In genomic region chr17:9644910-9645751, GRCh38 we compare ENCODE assay signal across 7 cellular contexts. TPM values are rescaled to one million over a fixed set of nuclear protein-coding genes. Genes with fewer than 3 reads are reported as not detected.
DNase-seq lines count a peak whose midpoint lies in the region; ATAC-seq and TF ChIP-seq lines count a peak whose summit lies in the region.

A gene with protein sequence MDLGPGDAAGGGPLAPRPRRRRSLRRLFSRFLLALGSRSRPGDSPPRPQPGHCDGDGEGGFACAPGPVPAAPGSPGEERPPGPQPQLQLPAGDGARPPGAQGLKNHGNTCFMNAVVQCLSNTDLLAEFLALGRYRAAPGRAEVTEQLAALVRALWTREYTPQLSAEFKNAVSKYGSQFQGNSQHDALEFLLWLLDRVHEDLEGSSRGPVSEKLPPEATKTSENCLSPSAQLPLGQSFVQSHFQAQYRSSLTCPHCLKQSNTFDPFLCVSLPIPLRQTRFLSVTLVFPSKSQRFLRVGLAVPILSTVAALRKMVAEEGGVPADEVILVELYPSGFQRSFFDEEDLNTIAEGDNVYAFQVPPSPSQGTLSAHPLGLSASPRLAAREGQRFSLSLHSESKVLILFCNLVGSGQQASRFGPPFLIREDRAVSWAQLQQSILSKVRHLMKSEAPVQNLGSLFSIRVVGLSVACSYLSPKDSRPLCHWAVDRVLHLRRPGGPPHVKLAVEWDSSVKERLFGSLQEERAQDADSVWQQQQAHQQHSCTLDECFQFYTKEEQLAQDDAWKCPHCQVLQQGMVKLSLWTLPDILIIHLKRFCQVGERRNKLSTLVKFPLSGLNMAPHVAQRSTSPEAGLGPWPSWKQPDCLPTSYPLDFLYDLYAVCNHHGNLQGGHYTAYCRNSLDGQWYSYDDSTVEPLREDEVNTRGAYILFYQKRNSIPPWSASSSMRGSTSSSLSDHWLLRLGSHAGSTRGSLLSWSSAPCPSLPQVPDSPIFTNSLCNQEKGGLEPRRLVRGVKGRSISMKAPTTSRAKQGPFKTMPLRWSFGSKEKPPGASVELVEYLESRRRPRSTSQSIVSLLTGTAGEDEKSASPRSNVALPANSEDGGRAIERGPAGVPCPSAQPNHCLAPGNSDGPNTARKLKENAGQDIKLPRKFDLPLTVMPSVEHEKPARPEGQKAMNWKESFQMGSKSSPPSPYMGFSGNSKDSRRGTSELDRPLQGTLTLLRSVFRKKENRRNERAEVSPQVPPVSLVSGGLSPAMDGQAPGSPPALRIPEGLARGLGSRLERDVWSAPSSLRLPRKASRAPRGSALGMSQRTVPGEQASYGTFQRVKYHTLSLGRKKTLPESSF (plus strand): TSS chr17:9645517. CDS start chr17:9645633, 116 bp downstream.

- H3K4me1 ChIP-seq in esophagus (ENCODE audit: control insufficient read depth in 2 of 2, insufficient read depth in 2 of 2, low read length in 1 of 2), result no peaks in the 10 kb centered on the region

- H3K9me3 Mint-ChIP-seq in IgD-negative memory B cell, result peaks cover 0 to 6% (median 0%) of the 10 kb centered on the region in 3 donors
- peaks cover 5% of the 10 kb centered on the region for H3K9me3 Mint-ChIP-seq in WTC11
- H3K9me3 Mint-ChIP-seq in nephron, result no peaks in the 10 kb centered on the region

- WGBS in esophagus, 2 donors, result 1% methylated on average over 36 to 72 of the region's 72 CpGs

- peak within 1 kb of the TSS in 3 of 4 donors; percentile 76 to 93 (median 90) for H3K4me3 Mint-ChIP-seq in IgD-negative memory B cell
- H3K4me3 Mint-ChIP-seq in WTC11, result peak within 1 kb of the TSS; percentile 93
- H3K4me3 Mint-ChIP-seq in nephron, result peak within 1 kb of the TSS; percentile 89 to 95 (median 92)

- peak within 1 kb of the TSS; percentile 97 to 98 for H3K27ac ChIP-seq in esophagus (ENCODE audit: low read depth in 2 of 2, low read length in 1 of 2)

- H3K4me1 Mint-ChIP-seq in IgD-negative memory B cell (peaks cover 0 to 16% (median 4%) of the 10 kb centered on the region in 3 donors), WTC11 (peaks cover 41% of the 10 kb centered on the region), nephron (peaks cover 19% of the 10 kb centered on the region)

- no peaks in the 10 kb centered on the region for H3K36me3 ChIP-seq in esophagus (ENCODE audit: control insufficient read depth in 2 of 2, insufficient read depth in 2 of 2, low read length in 1 of 2)

- peak; percentile 74 for ATAC-seq in WTC11
- no peak for ATAC-seq in HG03442 (IDR thresholded peaks at IDR 0.05; ENCODE audit: unreplicated experiment)
- no peak for ATAC-seq in HG03520 (IDR thresholded peaks at IDR 0.05; ENCODE audit: unreplicated experiment)

- DNase-seq in GF-D8 (lab: John Stamatoyannopoulos, UW), result peak; percentile 10
- DNase-seq in WTC11 (ENCODE audit: low spot score), result peak; percentile 74

- H3K27me3 Mint-ChIP-seq in IgD-negative memory B cell (peaks cover 45% of the 10 kb centered on the region), WTC11 (ENCODE audit: low read depth) (peaks cover 12% of the 10 kb centered on the region), nephron (ENCODE audit: low read depth) (peaks cover 60% of the 10 kb centered on the region)

- H3K27me3 ChIP-seq in esophagus (ENCODE audit: control insufficient read depth in 1 of 2, insufficient read depth in 2 of 2, low read length in 2 of 2), result no peaks in the 10 kb centered on the region

- POLR2A ChIA-PET in WTC11 (lab: Charles Lee), result interaction anchor here (0.7 to 1.1 kb wide), 3 partner anchors 14 to 68 kb away, joined by 3 to 5 read pairs (median 4); no protein-coding TSS in a partner anchor

- TF ChIP-seq CTCF in WTC11 (IDR thresholded peaks at IDR 0.05) (no peak), nephron (IDR thresholded peaks at IDR 0.05; ENCODE audit: unreplicated experiment in 3 of 3) (no peak)

- H3K4me3 ChIP-seq in esophagus (ENCODE audit: low read depth in 1 of 2, low read length in 2 of 2), result peak within 1 kb of the TSS; percentile 51 to 65

- CTCF ChIA-PET in WTC11 (lab: Charles Lee), result interaction anchor here (1.1 to 2.5 kb wide), 4 partner anchors 30 to 100 kb away, joined by 4 to 21 read pairs (median 6); partner anchors contain the start of genes CFAP52 and STX8

- H3K9me3 ChIP-seq in esophagus (ENCODE audit: control insufficient read depth in 2 of 2, insufficient read depth in 1 of 2, low read depth in 1 of 2, low read length in 1 of 2), result no peaks in the 10 kb centered on the region

- H3K36me3 Mint-ChIP-seq in IgD-negative memory B cell, result peaks cover 2% of the 10 kb centered on the region
- H3K36me3 Mint-ChIP-seq in WTC11, result no peaks in the 10 kb centered on the region
- no peaks in the 10 kb centered on the region for H3K36me3 Mint-ChIP-seq in nephron (ENCODE audit: low read depth)

- peak within 1 kb of the TSS in 1 of 3 donors; percentile 80 for H3K27ac Mint-ChIP-seq in IgD-negative memory B cell
- H3K27ac Mint-ChIP-seq in WTC11, result peak within 1 kb of the TSS; percentile 99
- peak within 1 kb of the TSS; percentile 80 to 98 (median 84) for H3K27ac Mint-ChIP-seq in nephron

TF ChIP-seq in WTC11, 78 proteins besides CTCF, POLR2A, EP300 and RAD21 (continues in another document):
- TF ChIP-seq, protein P1, sequence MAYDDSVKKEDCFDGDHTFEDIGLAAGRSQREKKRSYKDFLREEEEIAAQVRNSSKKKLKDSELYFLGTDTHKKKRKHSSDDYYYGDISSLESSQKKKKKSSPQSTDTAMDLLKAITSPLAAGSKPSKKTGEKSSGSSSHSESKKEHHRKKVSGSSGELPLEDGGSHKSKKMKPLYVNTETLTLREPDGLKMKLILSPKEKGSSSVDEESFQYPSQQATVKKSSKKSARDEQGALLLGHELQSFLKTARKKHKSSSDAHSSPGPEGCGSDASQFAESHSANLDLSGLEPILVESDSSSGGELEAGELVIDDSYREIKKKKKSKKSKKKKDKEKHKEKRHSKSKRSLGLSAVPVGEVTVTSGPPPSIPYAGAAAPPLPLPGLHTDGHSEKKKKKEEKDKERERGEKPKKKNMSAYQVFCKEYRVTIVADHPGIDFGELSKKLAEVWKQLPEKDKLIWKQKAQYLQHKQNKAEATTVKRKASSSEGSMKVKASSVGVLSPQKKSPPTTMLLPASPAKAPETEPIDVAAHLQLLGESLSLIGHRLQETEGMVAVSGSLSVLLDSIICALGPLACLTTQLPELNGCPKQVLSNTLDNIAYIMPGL (CRISPR knock-in tag; IDR thresholded peaks at IDR 0.05), result peak; percentile 61
- TF ChIP-seq E2F5 (CRISPR knock-in tag; IDR thresholded peaks at IDR 0.05) (peak; percentile 80), PREB (CRISPR knock-in tag; IDR thresholded peaks at IDR 0.05; ENCODE audit: borderline replicate concordance) (no peak), ZBTB21 (CRISPR knock-in tag; IDR thresholded peaks at IDR 0.05; ENCODE audit: borderline replicate concordance) (0 out of 2 replicates have a peak, but pooled peaks have one; percentile 57), ZBTB43 (CRISPR knock-in tag; IDR thresholded peaks at IDR 0.05) (no peak), KAT7 (CRISPR knock-in tag; IDR thresholded peaks at IDR 0.05; ENCODE audit: borderline replicate concordance) (0 out of 2 replicates have a peak, but pooled peaks have one; percentile 16), TEAD1 (CRISPR knock-in tag; IDR thresholded peaks at IDR 0.05) (no peak)
- TF ChIP-seq, protein P2, sequence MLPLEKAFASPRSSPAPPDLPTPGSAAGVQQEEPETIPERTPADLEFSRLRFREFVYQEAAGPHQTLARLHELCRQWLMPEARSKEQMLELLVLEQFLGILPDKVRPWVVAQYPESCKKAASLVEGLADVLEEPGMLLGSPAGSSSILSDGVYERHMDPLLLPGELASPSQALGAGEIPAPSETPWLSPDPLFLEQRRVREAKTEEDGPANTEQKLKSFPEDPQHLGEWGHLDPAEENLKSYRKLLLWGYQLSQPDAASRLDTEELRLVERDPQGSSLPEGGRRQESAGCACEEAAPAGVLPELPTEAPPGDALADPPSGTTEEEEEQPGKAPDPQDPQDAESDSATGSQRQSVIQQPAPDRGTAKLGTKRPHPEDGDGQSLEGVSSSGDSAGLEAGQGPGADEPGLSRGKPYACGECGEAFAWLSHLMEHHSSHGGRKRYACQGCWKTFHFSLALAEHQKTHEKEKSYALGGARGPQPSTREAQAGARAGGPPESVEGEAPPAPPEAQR (CRISPR knock-in tag; IDR thresholded peaks at IDR 0.05), result no peak

RNA-seq across cellular contexts. Expression of the gene that starts here (rescaled TPM):
- polyA plus RNA-seq in IgD-negative memory B cell (not detected), esophagus (1 to 10 TPM; 5.7 to 5.8 TPM)
- total RNA-seq in WTC11 (2021), result 6.8 to 8.6 TPM (median 7.3 TPM) in 3 replicates
